ENCODE assay signal across 14 cellular contexts in the genomic region with DNA sequence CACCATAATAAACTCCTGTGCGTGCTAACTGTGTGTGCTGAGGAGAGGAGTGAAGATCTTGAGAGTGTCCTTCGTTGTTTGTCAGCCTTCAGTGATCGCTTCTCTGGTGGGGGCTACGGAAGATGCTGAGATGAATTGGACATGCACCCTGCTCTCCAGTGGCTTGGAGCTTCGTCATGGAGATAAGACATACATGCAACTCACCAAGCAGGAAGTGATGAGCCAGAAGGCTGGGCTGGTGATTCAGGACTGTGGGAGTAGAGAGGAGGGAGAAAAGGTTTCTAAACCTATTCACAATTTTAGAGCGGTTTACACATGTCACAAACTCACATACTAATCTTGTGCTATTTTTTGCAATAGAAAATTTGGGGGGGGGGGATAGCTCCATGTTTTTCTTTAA.
DNase-seq lines count a peak whose midpoint lies in the region; ATAC-seq and FAIRE-seq lines count a peak whose summit lies in the region.
"Had no signal": no experiment of that assay in that cellular context is flagged by ENCODE, and none has a peak within 500 bp of the region (broad histone marks: within the 10 kb centered on the region; RNA-seq: fewer than 3 reads in every experiment).

No MANE protein-coding gene starts in this region.

- DNase-seq in activated CD4-positive, CD25-positive, alpha-beta regulatory T cell treated with anti-CD3 and anti-CD28 coated beads, Interleukin-2, amount 50 U/mL, for 72 hours, result no peak
- DNase-seq in RCC 7860 (ENCODE audit: low spot score), result peak; percentile 58
- DNase-seq in stimulated activated CD4-positive, alpha-beta T cell treated with anti-CD3 and anti-CD28 coated beads, Interleukin-4, amount 100 ng/mL, for 4 hours, result peak; percentile 42 to 66
- DNase-seq in occipital lobe (lab: John Stamatoyannopoulos, UW), result no peak
- DNase-seq in right cardiac atrium, result no peak
- DNase-seq: adrenal gland, heart left ventricle, PC-9, tibial artery had no signal

- peak overlapping the region; percentile 10 for H3K27ac ChIP-seq in cingulate gyrus (ENCODE audit: low read depth, low read length)
- H3K27ac ChIP-seq in right cardiac atrium (ENCODE audit: low read length), result no peak overlapping the region
- H3K27ac ChIP-seq: adrenal gland, C4-2B, heart left ventricle, PC-9, prostate gland, tibial artery had no signal

- no peaks in the 10 kb centered on the region for H3K9me3 ChIP-seq in right cardiac atrium (ENCODE audit: control insufficient read depth, low read length)
- H3K9me3 ChIP-seq: adrenal gland, prostate gland, tibial artery had no signal

- no peak overlapping the region for H3K4me3 ChIP-seq in right cardiac atrium (ENCODE audit: low read length)
- H3K4me3 ChIP-seq: adrenal gland, heart left ventricle, PC-9, prostate gland, tibial artery had no signal

- intact Hi-C loops in right cardiac atrium (cut with DNase I), result no loop called here

- H3K27me3 ChIP-seq in right cardiac atrium (ENCODE audit: control insufficient read depth, insufficient read depth), result no peaks in the 10 kb centered on the region
- H3K27me3 ChIP-seq: adrenal gland, heart left ventricle had no signal

- peak; percentile 94 to 98 for ATAC-seq in activated CD4-positive, CD25-positive, alpha-beta regulatory T cell treated with anti-CD3 and anti-CD28 coated beads, Interleukin-2, amount 50 U/mL, for 24 hours
- ATAC-seq in GM18858 (IDR thresholded peaks at IDR 0.05; ENCODE audit: unreplicated experiment) (no peak), right cardiac atrium (no peak)
- ATAC-seq: heart left ventricle had no signal

- 63% methylated on average over 6 of the region's 6 CpGs for WGBS in right cardiac atrium

- no peak for FAIRE-seq in RCC 7860 (lab: Jason Lieb, UNC)

- H3K4me1 ChIP-seq in right cardiac atrium (ENCODE audit: control insufficient read depth, insufficient read depth, low read length), result peaks cover 3% of the 10 kb centered on the region
- H3K4me1 ChIP-seq: prostate gland, tibial artery had no signal

Comparison
In these comparisons a context has a peak if more than half of its experiments do, and no peak if none do; other contexts are left out.
1. ATAC-seq: peak in activated CD4-positive, CD25-positive, alpha-beta regulatory T cell treated with anti-CD3 and anti-CD28 coated beads, Interleukin-2, amount 50 U/mL, for 24 hours (2 of 2); none in GM18858 (single experiment) and right cardiac atrium (0 of 2).
2. DNase-seq: peak in RCC 7860 (single experiment) and stimulated activated CD4-positive, alpha-beta T cell treated with anti-CD3 and anti-CD28 coated beads, Interleukin-4, amount 100 ng/mL, for 4 hours (2 of 2); none in activated CD4-positive, CD25-positive, alpha-beta regulatory T cell treated with anti-CD3 and anti-CD28 coated beads, Interleukin-2, amount 50 U/mL, for 72 hours (single experiment), occipital lobe (single experiment) and right cardiac atrium (0 of 3).